Comparison of ENCODE assay signal across 18 cellular contexts in the genomic region with DNA sequence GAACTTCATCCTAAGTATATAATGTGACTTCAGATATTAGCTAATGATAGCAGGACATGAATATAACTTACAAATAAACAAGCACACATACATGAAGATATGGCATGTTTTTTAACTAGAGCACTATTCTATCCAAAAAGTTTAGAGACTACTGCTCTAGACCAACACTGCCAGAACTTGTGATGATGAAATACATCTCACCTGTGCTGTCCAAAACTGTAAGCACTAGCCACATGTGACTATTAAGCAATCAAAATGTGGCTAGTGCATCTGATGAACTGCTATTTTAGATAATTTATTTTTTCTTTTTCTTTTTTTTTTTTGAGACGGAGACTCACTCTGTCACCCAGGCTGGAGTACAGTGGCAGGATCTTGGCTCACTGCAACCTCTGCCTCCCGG. TPM values are rescaled to one million over a fixed set of nuclear protein-coding genes. Genes with fewer than 3 reads are reported as not detected.
DNase-seq lines count a peak whose midpoint lies in the region; ATAC-seq and TF ChIP-seq lines count a peak whose summit lies in the region.
"Had no signal": no experiment of that assay in that cellular context is flagged by ENCODE, and none has a peak within 500 bp of the region (broad histone marks: within the 10 kb centered on the region; RNA-seq: fewer than 3 reads in every experiment).

No MANE protein-coding gene starts in this region.

- DNase-seq in CD4-positive, CD25-positive, alpha-beta regulatory T cell, result no peak
- DNase-seq in DND-41, result no peak
- DNase-seq in effector memory CD8-positive, alpha-beta T cell, result no peak
- DNase-seq in NCI-H345 (lab: John Stamatoyannopoulos, UW), result no peak
- no peak for DNase-seq in midbrain (lab: John Stamatoyannopoulos, UW)
- DNase-seq in HCEC 1CT, result no peak
- DNase-seq: 8988T, Caco-2, GDM1, GM23248, HFFc6, KG1 had no signal

- no peaks in the 10 kb centered on the region for H3K9me3 Mint-ChIP-seq in CD4-positive, CD25-positive, alpha-beta regulatory T cell
- H3K9me3 Mint-ChIP-seq in effector memory CD8-positive, alpha-beta T cell, result no peaks in the 10 kb centered on the region
- H3K9me3 Mint-ChIP-seq: CD14-positive monocyte, HFFc6, IgD-negative memory B cell had no signal

- H3K4me1 ChIP-seq in CD4-positive, CD25-positive, alpha-beta regulatory T cell (ENCODE audit: control insufficient read depth, insufficient read depth, low read length, poor library complexity, severe bottlenecking), result peaks cover 71% of the 10 kb centered on the region
- H3K4me1 ChIP-seq in DND-41 (ENCODE audit: insufficient read depth, low read length), result peaks cover 77% of the 10 kb centered on the region
- H3K4me1 ChIP-seq in liver (ENCODE audit: control insufficient read depth in 4 of 4, insufficient read depth in 4 of 4, low read length in 3 of 4), result peaks cover 0 to 7% (median 2%) of the 10 kb centered on the region in 4 donors

- TF ChIP-seq CTCF in DND-41 (IDR thresholded peaks at IDR 0.05; ENCODE audit: borderline replicate concordance, extremely low read depth, low read length, poor library complexity, severe bottlenecking) (no peak), liver (IDR thresholded peaks at IDR 0.05; ENCODE audit: low read depth, low read length, missing input control) (no peak)

- H3K9me3 ChIP-seq in CD4-positive, CD25-positive, alpha-beta regulatory T cell (ENCODE audit: control insufficient read depth in 2 of 2, low read length in 2 of 2), result no peaks in the 10 kb centered on the region
- H3K9me3 ChIP-seq in DND-41 (ENCODE audit: insufficient read depth, low read length, severe bottlenecking) (no peaks in the 10 kb centered on the region), liver (ENCODE audit: control insufficient read depth in 4 of 4, low read length in 3 of 4) (no peaks in the 10 kb centered on the region)
- H3K9me3 ChIP-seq: BLaER1, Caco-2, HAP-1 had no signal

- H4K20me1 ChIP-seq in DND-41 (ENCODE audit: insufficient read depth, low read length), result peaks cover 79% of the 10 kb centered on the region

- peak overlapping the region in 2 of 4 donors; percentile 97 for H3K4me3 Mint-ChIP-seq in CD4-positive, CD25-positive, alpha-beta regulatory T cell
- no peak overlapping the region for H3K4me3 Mint-ChIP-seq in effector memory CD8-positive, alpha-beta T cell
- H3K4me3 Mint-ChIP-seq: CD14-positive monocyte, HFFc6, IgD-negative memory B cell had no signal

- TF ChIP-seq RAD21 in liver (IDR thresholded peaks at IDR 0.05), result peak in 1 of 2 donors; percentile 8

- no peak overlapping the region for H2AFZ ChIP-seq in DND-41 (ENCODE audit: low read depth, low read length)
- H2AFZ ChIP-seq: GM23248 had no signal

- H3K27ac ChIP-seq in CD4-positive, CD25-positive, alpha-beta regulatory T cell (ENCODE audit: insufficient read depth, low read length, poor library complexity, severe bottlenecking), result no peak overlapping the region
- H3K27ac ChIP-seq in DND-41 (ENCODE audit: low read length) (no peak overlapping the region), liver (ENCODE audit: low read depth in 1 of 2, low read length in 2 of 2) (no peak overlapping the region)
- H3K27ac ChIP-seq: BLaER1, GM23248 had no signal

- H3K9ac ChIP-seq in DND-41 (ENCODE audit: low read depth, low read length), result no peak overlapping the region
- H3K9ac ChIP-seq in liver (ENCODE audit: low read depth in 1 of 2, low read length in 2 of 2), result no peak overlapping the region
- H3K9ac ChIP-seq: BLaER1, GM23248 had no signal

- ATAC-seq in CD4-positive, CD25-positive, alpha-beta regulatory T cell (ENCODE audit: low read depth in 2 of 2), result no peak
- ATAC-seq in DND-41 (ENCODE audit: insufficient read depth, low read depth) (no peak), HG03571 (IDR thresholded peaks at IDR 0.05; ENCODE audit: unreplicated experiment) (no peak)
- peak; percentile 28 for ATAC-seq in effector memory CD8-positive, alpha-beta T cell (replicated peaks)

- H3K27ac Mint-ChIP-seq in CD4-positive, CD25-positive, alpha-beta regulatory T cell, result no peak overlapping the region
- peak overlapping the region in 1 of 2 donors; percentile 13 for H3K27ac Mint-ChIP-seq in effector memory CD8-positive, alpha-beta T cell
- H3K27ac Mint-ChIP-seq: HFFc6 had no signal

- no peaks in the 10 kb centered on the region for H3K27me3 Mint-ChIP-seq in CD4-positive, CD25-positive, alpha-beta regulatory T cell
- no peaks in the 10 kb centered on the region for H3K27me3 Mint-ChIP-seq in effector memory CD8-positive, alpha-beta T cell

- H3K36me3 Mint-ChIP-seq in CD4-positive, CD25-positive, alpha-beta regulatory T cell, result peaks cover 46% of the 10 kb centered on the region
- H3K36me3 Mint-ChIP-seq in effector memory CD8-positive, alpha-beta T cell (ENCODE audit: insufficient read depth), result peaks cover 16% of the 10 kb centered on the region
- H3K36me3 Mint-ChIP-seq: IgD-negative memory B cell had no signal

- peaks cover 49 to 90% (median 67%) of the 10 kb centered on the region in 4 donors for H3K4me1 Mint-ChIP-seq in CD4-positive, CD25-positive, alpha-beta regulatory T cell
- H3K4me1 Mint-ChIP-seq in effector memory CD8-positive, alpha-beta T cell (ENCODE audit: low read depth in 2 of 2), result peaks cover 60 to 73% of the 10 kb centered on the region in 2 donors
- H3K4me1 Mint-ChIP-seq: IgD-negative memory B cell had no signal

- H3K27me3 ChIP-seq in CD4-positive, CD25-positive, alpha-beta regulatory T cell (ENCODE audit: control insufficient read depth, insufficient read depth, low read length), result no peaks in the 10 kb centered on the region
- no peaks in the 10 kb centered on the region for H3K27me3 ChIP-seq in DND-41 (ENCODE audit: insufficient read depth, low read length, poor library complexity)
- H3K27me3 ChIP-seq in liver (ENCODE audit: control insufficient read depth in 4 of 4, insufficient read depth in 4 of 4, low read length in 3 of 4), result no peaks in the 10 kb centered on the region
- H3K27me3 ChIP-seq: BLaER1 had no signal

- peak overlapping the region; percentile 87; the same call in 1 of the 2 replicates for H3K4me2 ChIP-seq in DND-41 (ENCODE audit: insufficient read depth, low read length)
- H3K4me2 ChIP-seq: BLaER1 had no signal

- WGBS in liver, result 71% methylated on average over 2 of the region's 2 CpGs

- H3K36me3 ChIP-seq in CD4-positive, CD25-positive, alpha-beta regulatory T cell (ENCODE audit: control insufficient read depth, insufficient read depth, low read length), result peaks cover 33% of the 10 kb centered on the region
- H3K36me3 ChIP-seq in DND-41 (ENCODE audit: insufficient read depth, low read length), result peaks cover 82% of the 10 kb centered on the region
- peaks cover 0 to 3% (median under 1%) of the 10 kb centered on the region in 4 donors for H3K36me3 ChIP-seq in liver (ENCODE audit: control insufficient read depth in 4 of 4, insufficient read depth in 3 of 4, low read depth in 1 of 4, low read length in 3 of 4)

- peaks cover 100% of the 10 kb centered on the region for H3K79me2 ChIP-seq in DND-41 (ENCODE audit: insufficient read depth, low read length)

- H3K4me3 ChIP-seq in CD4-positive, CD25-positive, alpha-beta regulatory T cell (ENCODE audit: low read depth, low read length), result peak overlapping the region; percentile 45
- no peak overlapping the region for H3K4me3 ChIP-seq in DND-41 (ENCODE audit: low read depth in 1 of 2, low read length in 2 of 2)
- no peak overlapping the region for H3K4me3 ChIP-seq in liver (ENCODE audit: low read depth in 1 of 3, low read length in 3 of 3)
- H3K4me3 ChIP-seq: BLaER1, GM23248, HAP-1 had no signal

TF ChIP-seq in liver, 16 proteins besides CTCF, POLR2A, EP300 and RAD21 (continues in another document):
- no peak for TF ChIP-seq HNF4G (IDR thresholded peaks at IDR 0.05)
- TF ChIP-seq SP1 (IDR thresholded peaks at IDR 0.05), result no peak
- no peak for TF ChIP-seq FOXA2 (IDR thresholded peaks at IDR 0.05)
- TF ChIP-seq REST (IDR thresholded peaks at IDR 0.05), result no peak
- TF ChIP-seq GABPA (IDR thresholded peaks at IDR 0.05 in 1 of 2, conservative IDR thresholded peaks at IDR 0.05 in 1 of 2), result no peak
- TF ChIP-seq YY1 (IDR thresholded peaks at IDR 0.05), result no peak
- peak; percentile 11 to 21 for TF ChIP-seq HNF4A (conservative IDR thresholded peaks at IDR 0.05)
- TF ChIP-seq EGR1 (IDR thresholded peaks at IDR 0.05; ENCODE audit: low read depth in 2 of 2), result no peak
- TF ChIP-seq RXRA (IDR thresholded peaks at IDR 0.05), result peak in 1 of 2 donors; percentile 23
- peak; percentile 56 for TF ChIP-seq ATF3 (IDR thresholded peaks at IDR 0.05)
- no peak for TF ChIP-seq FOXA1 (IDR thresholded peaks at IDR 0.05)
- TF ChIP-seq TAF1 (conservative IDR thresholded peaks at IDR 0.05), result no peak

RNA-seq across cellular contexts. Expression of gene AAK1, which starts 7.1 kb away (rescaled TPM):
- 258 TPM for total RNA-seq in CD4-positive, CD25-positive, alpha-beta regulatory T cell
- 10 to 100 TPM; 70.7 to 99.5 (median 72.4) TPM for polyA plus RNA-seq in CD4-positive, CD25-positive, alpha-beta regulatory T cell
- total RNA-seq in liver, result 10 to 100 TPM in 1 of 2 donors, 1 to 10 TPM in 1; 8.8 to 13.7 TPM
- polyA plus RNA-seq in liver, result 10 to 100 TPM in 1 of 2 donors, 1 to 10 TPM in 1; 3.9 to 14.3 TPM

Comparison
In these comparisons a context has a peak if more than half of its experiments do, and no peak if none do; other contexts are left out.
1. RNA of gene AAK1, which starts 7.1 kb away (total RNA-seq): 258 TPM in CD4-positive, CD25-positive, alpha-beta regulatory T cell (single experiment); 8.8 to 13.7 TPM in liver; every median in the first group is over 10 times any median in the second.